Comparison of ENCODE assay signal across 21 cellular contexts in genomic region chr5:2136728-2137333, GRCh38.
DNase-seq lines count a peak whose midpoint lies in the region; ATAC-seq, FAIRE-seq and TF ChIP-seq lines count a peak whose summit lies in the region.
"Had no signal": no experiment of that assay in that cellular context is flagged by ENCODE, and none has a peak within 500 bp of the region (broad histone marks: within the 10 kb centered on the region; RNA-seq: fewer than 3 reads in every experiment).

No MANE protein-coding gene starts in this region.

- no peak for TF ChIP-seq RAD21 in HepG2 (CRISPR knock-in tag; IDR thresholded peaks at IDR 0.05)

- H3K36me3 ChIP-seq in HepG2 (replicated peaks in 1 of 2; ENCODE audit: control insufficient read depth in 1 of 2, insufficient read depth in 2 of 2, low read length in 2 of 2) (no peaks in the 10 kb centered on the region), right lobe of liver (no peaks in the 10 kb centered on the region), spleen (no peaks in the 10 kb centered on the region)
- no peaks in the 10 kb centered on the region for H3K36me3 ChIP-seq in naive thymus-derived CD4-positive, alpha-beta T cell (ENCODE audit: control insufficient read depth in 2 of 3, insufficient read depth in 3 of 3, low read length in 3 of 3)
- H3K36me3 ChIP-seq: HAP-1, heart left ventricle had no signal

- BruUV-seq in HepG2 (replicated peaks; lab: Mats Ljungman, UMichigan): no TSS peak

- H3K9me3 Mint-ChIP-seq in T-helper 2 cell treated with Interferon-gamma antibody and Interleukin-4, amounts not matched to agents 5 μg/mL and 100 μg/mL, for 36 hours: no peaks in the 10 kb centered on the region
- peaks cover 0 to 3% (median 0%) of the 10 kb centered on the region in 11 donors for H3K9me3 Mint-ChIP-seq in naive thymus-derived CD4-positive, alpha-beta T cell
- H3K9me3 Mint-ChIP-seq: activated T-cell treated with anti-CD3 and anti-CD28 coated beads, Interleukin-2, amount 50 U/mL, for 72 hours; type B pancreatic cell had no signal

- TF ChIP-seq EP300 in HepG2 (IDR thresholded peaks at IDR 0.05; ENCODE audit: low read depth in 2 of 2, low read length in 2 of 2): no peak
- TF ChIP-seq EP300 in HepG2 (CRISPR knock-in tag; IDR thresholded peaks at IDR 0.05; ENCODE audit: borderline replicate concordance): no peak

- H3K79me2 ChIP-seq in HepG2 (ENCODE audit: insufficient read depth, low read length): no peaks in the 10 kb centered on the region

- H3K36me3 Mint-ChIP-seq in T-helper 2 cell treated with Interferon-gamma antibody and Interleukin-4, amounts not matched to agents 5 μg/mL and 100 μg/mL, for 36 hours (ENCODE audit: low read depth): no peaks in the 10 kb centered on the region
- peaks cover 0 to 4% (median 0%) of the 10 kb centered on the region in 5 donors for H3K36me3 Mint-ChIP-seq in naive thymus-derived CD4-positive, alpha-beta T cell
- H3K36me3 Mint-ChIP-seq: IgD-negative memory B cell, type B pancreatic cell had no signal

- H4K20me1 ChIP-seq in HepG2 (ENCODE audit: insufficient read depth, low read length): no peaks in the 10 kb centered on the region

- no peak overlapping the region for H3K9ac ChIP-seq in HepG2 (ENCODE audit: insufficient read depth, low read depth, low read length)
- H3K9ac ChIP-seq: SK-N-SH had no signal

- H3K9me3 ChIP-seq in HepG2 (ENCODE audit: low read length) (no peaks in the 10 kb centered on the region), right lobe of liver (no peaks in the 10 kb centered on the region), spleen (no peaks in the 10 kb centered on the region)
- no peaks in the 10 kb centered on the region for H3K9me3 ChIP-seq in naive thymus-derived CD4-positive, alpha-beta T cell (ENCODE audit: control insufficient read depth in 2 of 3, low read length in 3 of 3)
- H3K9me3 ChIP-seq: HAP-1, heart left ventricle, SK-N-SH had no signal

- TF ChIP-seq POLR2A in HepG2 (IDR thresholded peaks at IDR 0.05; ENCODE audit: insufficient read depth in 1 of 2, low read depth in 2 of 2, low read length in 2 of 2) (no peak), right lobe of liver (IDR thresholded peaks at IDR 0.05) (no peak), spleen (IDR thresholded peaks at IDR 0.05) (no peak)

- H3K4me3 ChIP-seq in HepG2 (replicated peaks in 1 of 3; ENCODE audit: insufficient read depth in 1 of 3, low read depth in 2 of 3, low read length in 3 of 3) (no peak overlapping the region), right lobe of liver (no peak overlapping the region), coronary artery (no peak overlapping the region), spleen (no peak overlapping the region)
- H3K4me3 ChIP-seq in naive thymus-derived CD4-positive, alpha-beta T cell (ENCODE audit: low read length): no peak overlapping the region
- H3K4me3 ChIP-seq: HAP-1, heart left ventricle had no signal

- H3K27me3 ChIP-seq in HepG2 (ENCODE audit: control insufficient read depth in 1 of 2, insufficient read depth in 2 of 2, low read length in 2 of 2) (peaks cover 3 to 61% of the 10 kb centered on the region in 2 experiments; a peak in 3 of 5 replicates), right lobe of liver (no peaks in the 10 kb centered on the region), spleen (replicated peaks in 1 of 7) (peaks cover 0 to 20% (median 0%) of the 10 kb centered on the region in 7 donors)
- no peaks in the 10 kb centered on the region for H3K27me3 ChIP-seq in naive thymus-derived CD4-positive, alpha-beta T cell (ENCODE audit: control insufficient read depth in 2 of 2, insufficient read depth in 2 of 2, low read length in 2 of 2)

- POLR2A ChIA-PET in HepG2 (lab: Yijun Ruan, JAX): no interaction called here
- POLR2A ChIA-PET in naive thymus-derived CD4-positive, alpha-beta T cell (lab: Charles Lee): no interaction called here

- WGBS in HepG2 (ENCODE audit: low lambda C conversion rate): 61% methylated on average over 42 of the region's 44 CpGs
- WGBS in right lobe of liver (ENCODE audit: insufficient coverage, low coverage, low lambda C conversion rate, missing lambda C conversion rate): 75% methylated on average over 37 of the region's 44 CpGs
- WGBS in spleen, 5 donors: 84 to 92% (median 88%) methylated on average over 44 of the region's 44 CpGs

- CTCF ChIA-PET in HepG2 (lab: Yijun Ruan, JAX; ENCODE audit: low intra/inter-chr PET ratio, low total read pairs): no interaction called here
- CTCF ChIA-PET in naive thymus-derived CD4-positive, alpha-beta T cell (lab: Charles Lee): no interaction called here

- no peaks in the 10 kb centered on the region for H3K4me1 Mint-ChIP-seq in T-helper 2 cell treated with Interferon-gamma antibody and Interleukin-4, amounts not matched to agents 5 μg/mL and 100 μg/mL, for 36 hours (ENCODE audit: low read depth)
- H3K4me1 Mint-ChIP-seq in naive thymus-derived CD4-positive, alpha-beta T cell: peaks cover 0 to 2% (median 0%) of the 10 kb centered on the region in 7 donors

- TF ChIP-seq CTCF in HepG2 (CRISPR knock-in tag; IDR thresholded peaks at IDR 0.05) (no peak), right lobe of liver (IDR thresholded peaks at IDR 0.05) (no peak), coronary artery (IDR thresholded peaks at IDR 0.05) (no peak), spleen (IDR thresholded peaks at IDR 0.05 in 8 of 11, conservative IDR thresholded peaks at IDR 0.05 in 3 of 11) (no peak)

- no peak for FAIRE-seq in HepG2 (lab: Jason Lieb, UNC)
- FAIRE-seq: D721Med, GM12891, small intestine had no signal

- no peak overlapping the region for H3K27ac Mint-ChIP-seq in T-helper 2 cell treated with Interferon-gamma antibody and Interleukin-4, amounts not matched to agents 5 μg/mL and 100 μg/mL, for 36 hours
- H3K27ac Mint-ChIP-seq in naive thymus-derived CD4-positive, alpha-beta T cell: no peak overlapping the region
- H3K27ac Mint-ChIP-seq: activated T-cell treated with anti-CD3 and anti-CD28 coated beads, Interleukin-2, amount 50 U/mL, for 72 hours; IgD-negative memory B cell; type B pancreatic cell had no signal

- ATAC-seq in HepG2 (no peak), right lobe of liver (no peak)
- ATAC-seq in naive thymus-derived CD4-positive, alpha-beta T cell: no peak
- ATAC-seq: activated T-cell treated with anti-CD3 and anti-CD28 coated beads, Interleukin-2, amount 50 U/mL, for 72 hours had no signal

- H3K27me3 Mint-ChIP-seq in T-helper 2 cell treated with Interferon-gamma antibody and Interleukin-4, amounts not matched to agents 5 μg/mL and 100 μg/mL, for 36 hours (ENCODE audit: low read depth): no peaks in the 10 kb centered on the region
- peaks cover 0 to 64% (median 17%) of the 10 kb centered on the region in 5 donors for H3K27me3 Mint-ChIP-seq in naive thymus-derived CD4-positive, alpha-beta T cell

- H2AFZ ChIP-seq in HepG2 (ENCODE audit: low read length): no peak overlapping the region

- no peak overlapping the region for H3K4me2 ChIP-seq in HepG2 (ENCODE audit: low read depth, low read length)
- H3K4me2 ChIP-seq: SK-N-SH had no signal

- no peak overlapping the region for H3K27ac ChIP-seq in HepG2 (ENCODE audit: extremely low read length, insufficient read depth, low read length)
- H3K27ac ChIP-seq in right lobe of liver: no peak overlapping the region
- H3K27ac ChIP-seq in coronary artery: no peak overlapping the region
- H3K27ac ChIP-seq in spleen: no peak overlapping the region
- H3K27ac ChIP-seq in naive thymus-derived CD4-positive, alpha-beta T cell (ENCODE audit: low read depth, low read length): no peak overlapping the region
- H3K27ac ChIP-seq: 22Rv1, heart left ventricle had no signal

- intact Hi-C loops in HepG2 (cut with micrococcal nuclease; ENCODE audit: unreplicated experiment): no loop called here
- intact Hi-C loops in right lobe of liver (cut with DNase I): no loop called here
- intact Hi-C loops in spleen (cut with DNase I; ENCODE audit: low total_unique reads): no loop called here
- intact Hi-C loops in naive thymus-derived CD4-positive, alpha-beta T cell (cut with micrococcal nuclease): no loop called here

- peaks cover 30% of the 10 kb centered on the region for H3K4me1 ChIP-seq in HepG2 (ENCODE audit: insufficient read depth, low read length)
- no peaks in the 10 kb centered on the region for H3K4me1 ChIP-seq in right lobe of liver
- H3K4me1 ChIP-seq in spleen: peaks cover 0 to 12% (median 0%) of the 10 kb centered on the region in 6 donors
- no peaks in the 10 kb centered on the region for H3K4me1 ChIP-seq in naive thymus-derived CD4-positive, alpha-beta T cell (ENCODE audit: control insufficient read depth in 2 of 2, insufficient read depth in 2 of 2, low read length in 2 of 2)
- H3K4me1 ChIP-seq: HAP-1, heart left ventricle had no signal

- no peak overlapping the region for H3K4me3 Mint-ChIP-seq in T-helper 2 cell treated with Interferon-gamma antibody and Interleukin-4, amounts not matched to agents 5 μg/mL and 100 μg/mL, for 36 hours
- peak overlapping the region in 1 of 10 donors; percentile 14 for H3K4me3 Mint-ChIP-seq in naive thymus-derived CD4-positive, alpha-beta T cell
- H3K4me3 Mint-ChIP-seq: activated T-cell treated with anti-CD3 and anti-CD28 coated beads, Interleukin-2, amount 50 U/mL, for 72 hours; IgD-negative memory B cell; type B pancreatic cell had no signal

- DNase-seq in T-helper 2 cell treated with Interferon-gamma antibody and Interleukin-4, amounts not matched to agents 5 μg/mL and 100 μg/mL, for 36 hours (ENCODE audit: low spot score): peak; percentile 4
- no peak for DNase-seq in T-helper 2 cell
- DNase-seq in HepG2 (ENCODE audit: low spot score): no peak
- DNase-seq in right lobe of liver: no peak
- peak; percentile 53 for DNase-seq in coronary artery (ENCODE audit: low spot score)
- DNase-seq in spleen: peak; percentile 45
- no peak for DNase-seq in NCI-H2227 treated with DMSO at 0.1 percent for 48 hours (lab: John Stamatoyannopoulos, UW)
- no peak for DNase-seq in naive thymus-derived CD4-positive, alpha-beta T cell
- DNase-seq: activated CD8-positive, alpha-beta memory T cell treated with anti-CD3 and anti-CD28 coated beads for 24 hours; heart left ventricle; NCI-H2081 treated with DMSO at 0.1 percent for 48 hours; NCI-H446; SK-N-SH; small intestine had no signal

- in situ Hi-C loops in HepG2 (cut with HindIII; ENCODE audit: extremely low pct_ligation_motif_present, low pct_unique_long_range_greater_than_20kb): no loop called here

TF ChIP-seq in HepG2, 621 proteins besides CTCF, POLR2A, EP300 and RAD21:
- TF ChIP-seq GLMP (CRISPR knock-in tag; IDR thresholded peaks at IDR 0.05; ENCODE audit: borderline replicate concordance) (no peak), GABPB1 (CRISPR knock-in tag; IDR thresholded peaks at IDR 0.05) (peak; percentile 7; the same call in 1 of the 2 replicates)

Comparison
In these comparisons a context has a peak if more than half of its experiments do, and no peak if none do; other contexts are left out.
1. DNase-seq: peak in T-helper 2 cell treated with Interferon-gamma antibody and Interleukin-4, amounts not matched to agents 5 μg/mL and 100 μg/mL, for 36 hours (single experiment), coronary artery (single experiment) and spleen (single experiment); none in T-helper 2 cell (0 of 5), HepG2 (single experiment), right lobe of liver (0 of 3), NCI-H2227 treated with DMSO at 0.1 percent for 48 hours (single experiment) and naive thymus-derived CD4-positive, alpha-beta T cell (0 of 9).